In the genomic region with DNA sequence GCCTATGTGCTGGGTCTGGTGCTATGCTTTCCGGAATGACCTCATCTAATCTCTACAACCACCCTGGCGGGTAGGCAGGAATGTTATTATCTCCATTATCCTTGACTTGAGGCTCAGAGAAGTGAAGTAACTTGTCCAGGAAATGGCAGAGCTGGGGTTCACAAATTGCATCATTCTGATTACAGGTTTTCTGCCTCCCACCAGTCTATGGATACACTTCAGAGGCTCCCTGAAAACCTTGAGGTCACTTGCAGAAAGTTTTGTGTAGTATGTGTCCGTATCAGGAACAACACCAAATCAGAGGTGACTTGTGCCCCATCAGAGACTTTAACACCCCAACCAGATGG, we compare ENCODE assay signal across 21 cellular contexts. TPM values are rescaled to one million over a fixed set of nuclear protein-coding genes. Genes with fewer than 3 reads are reported as not detected.
DNase-seq lines count a peak whose midpoint lies in the region; ATAC-seq and TF ChIP-seq lines count a peak whose summit lies in the region.
"Had no signal": no experiment of that assay in that cellular context is flagged by ENCODE, and none has a peak within 500 bp of the region (broad histone marks: within the 10 kb centered on the region; RNA-seq: fewer than 3 reads in every experiment).

No MANE protein-coding gene starts in this region.

- no peaks in the 10 kb centered on the region for H3K9me3 Mint-ChIP-seq in neural progenitor cell
- H3K9me3 Mint-ChIP-seq in stimulated activated memory B cell treated with anti-CD40 and anti-IgM and Interleukin-4, amounts not matched to agents 10 μg/mL and 1 μg/mL and 100 μg/mL, for 72 hours = no peaks in the 10 kb centered on the region
- H3K9me3 Mint-ChIP-seq in stimulated activated naive B cell treated with anti-CD40 and anti-IgM and Interleukin-4, amounts not matched to agents 10 μg/mL and 1 μg/mL and 100 μg/mL, for 72 hours = no peaks in the 10 kb centered on the region
- H3K9me3 Mint-ChIP-seq: activated naive CD4-positive, alpha-beta T cell treated with anti-CD3 and anti-CD28 coated beads, Interleukin-2, amount 50 U/mL, for 24 hours had no signal

- peak overlapping the region; percentile 62 for H3K27ac Mint-ChIP-seq in neural progenitor cell
- no peak overlapping the region for H3K27ac Mint-ChIP-seq in stimulated activated memory B cell treated with anti-CD40 and anti-IgM and Interleukin-4, amounts not matched to agents 10 μg/mL and 1 μg/mL and 100 μg/mL, for 72 hours
- no peak overlapping the region for H3K27ac Mint-ChIP-seq in stimulated activated naive B cell treated with anti-CD40 and anti-IgM and Interleukin-4, amounts not matched to agents 10 μg/mL and 1 μg/mL and 100 μg/mL, for 72 hours
- H3K27ac Mint-ChIP-seq: activated CD8-positive, alpha-beta memory T cell treated with anti-CD3 and anti-CD28 coated beads, Interleukin-2, amount 10 ng/mL, durations not matched to agents 7 days and 5 days; activated naive CD4-positive, alpha-beta T cell treated with anti-CD3 and anti-CD28 coated beads, Interleukin-2, amount 50 U/mL, for 24 hours; B cell had no signal

- no peak overlapping the region for H3K4me3 Mint-ChIP-seq in neural progenitor cell
- no peak overlapping the region for H3K4me3 Mint-ChIP-seq in stimulated activated memory B cell treated with anti-CD40 and anti-IgM and Interleukin-4, amounts not matched to agents 10 μg/mL and 1 μg/mL and 100 μg/mL, for 72 hours
- H3K4me3 Mint-ChIP-seq in stimulated activated naive B cell treated with anti-CD40 and anti-IgM and Interleukin-4, amounts not matched to agents 10 μg/mL and 1 μg/mL and 100 μg/mL, for 72 hours = no peak overlapping the region
- H3K4me3 Mint-ChIP-seq: activated CD8-positive, alpha-beta memory T cell treated with anti-CD3 and anti-CD28 coated beads, Interleukin-2, amount 10 ng/mL, durations not matched to agents 7 days and 5 days; activated naive CD4-positive, alpha-beta T cell treated with anti-CD3 and anti-CD28 coated beads, Interleukin-2, amount 50 U/mL, for 24 hours; B cell had no signal

- H3K4me1 Mint-ChIP-seq in neural progenitor cell = peaks cover 27% of the 10 kb centered on the region
- H3K4me1 Mint-ChIP-seq in stimulated activated memory B cell treated with anti-CD40 and anti-IgM and Interleukin-4, amounts not matched to agents 10 μg/mL and 1 μg/mL and 100 μg/mL, for 72 hours = peaks cover 32% of the 10 kb centered on the region
- peaks cover 45 to 74% of the 10 kb centered on the region in 2 donors for H3K4me1 Mint-ChIP-seq in stimulated activated naive B cell treated with anti-CD40 and anti-IgM and Interleukin-4, amounts not matched to agents 10 μg/mL and 1 μg/mL and 100 μg/mL, for 72 hours

- H2AFZ ChIP-seq in neural progenitor cell (replicated peaks) = no peak overlapping the region

- peaks cover 5% of the 10 kb centered on the region for H3K27me3 Mint-ChIP-seq in neural progenitor cell (ENCODE audit: insufficient read depth, low read depth)
- no peaks in the 10 kb centered on the region for H3K27me3 Mint-ChIP-seq in stimulated activated memory B cell treated with anti-CD40 and anti-IgM and Interleukin-4, amounts not matched to agents 10 μg/mL and 1 μg/mL and 100 μg/mL, for 72 hours
- H3K27me3 Mint-ChIP-seq in stimulated activated naive B cell treated with anti-CD40 and anti-IgM and Interleukin-4, amounts not matched to agents 10 μg/mL and 1 μg/mL and 100 μg/mL, for 72 hours = no peaks in the 10 kb centered on the region
- H3K27me3 Mint-ChIP-seq: activated CD8-positive, alpha-beta memory T cell treated with anti-CD3 and anti-CD28 coated beads, Interleukin-2, amount 10 ng/mL, durations not matched to agents 7 days and 5 days; activated naive CD4-positive, alpha-beta T cell treated with anti-CD3 and anti-CD28 coated beads, Interleukin-2, amount 50 U/mL, for 24 hours; B cell had no signal

- no peaks in the 10 kb centered on the region for H3K36me3 ChIP-seq in neural progenitor cell

- no peaks in the 10 kb centered on the region for H4K20me1 ChIP-seq in neural progenitor cell (ENCODE audit: low read depth)

- H3K27me3 ChIP-seq in neural progenitor cell = no peaks in the 10 kb centered on the region

- no peak overlapping the region for H3K4me2 ChIP-seq in neural progenitor cell
- H3K4me2 ChIP-seq: smooth muscle cell had no signal

- H3K27ac ChIP-seq in neural progenitor cell = no peak overlapping the region
- H3K27ac ChIP-seq: 22Rv1 had no signal

- no peak overlapping the region for H3K9ac ChIP-seq in neural progenitor cell

- no peaks in the 10 kb centered on the region for H3K4me1 ChIP-seq in neural progenitor cell

- ATAC-seq in stimulated activated memory B cell treated with anti-CD40 and anti-IgM and Interleukin-4, amounts not matched to agents 10 μg/mL and 1 μg/mL and 100 μg/mL, for 72 hours = no peak
- no peak for ATAC-seq in stimulated activated naive B cell treated with anti-CD40 and anti-IgM and Interleukin-4, amounts not matched to agents 10 μg/mL and 1 μg/mL and 100 μg/mL, for 72 hours (replicated peaks)
- ATAC-seq: activated CD8-positive, alpha-beta memory T cell treated with anti-CD3 and anti-CD28 coated beads, Interleukin-2, amount 10 ng/mL, durations not matched to agents 7 days and 5 days; esophagus mucosa; stimulated activated naive CD8-positive, alpha-beta T cell treated with anti-CD3 and anti-CD28 coated beads, Interleukin-15, Interleukin-2, amounts not matched to agents 100 U/mL and 50 U/mL, for 24 hours had no signal

- no peak for TF ChIP-seq CTCF in neural progenitor cell (IDR thresholded peaks at IDR 0.05)

- H3K9me3 ChIP-seq in neural progenitor cell (ENCODE audit: low read depth) = no peaks in the 10 kb centered on the region

- H3K4me3 ChIP-seq in neural progenitor cell = no peak overlapping the region
- H3K4me3 ChIP-seq: smooth muscle cell had no signal

- no peaks in the 10 kb centered on the region for H3K36me3 Mint-ChIP-seq in neural progenitor cell
- H3K36me3 Mint-ChIP-seq in stimulated activated memory B cell treated with anti-CD40 and anti-IgM and Interleukin-4, amounts not matched to agents 10 μg/mL and 1 μg/mL and 100 μg/mL, for 72 hours = no peaks in the 10 kb centered on the region
- peaks cover 5 to 38% of the 10 kb centered on the region in 2 donors for H3K36me3 Mint-ChIP-seq in stimulated activated naive B cell treated with anti-CD40 and anti-IgM and Interleukin-4, amounts not matched to agents 10 μg/mL and 1 μg/mL and 100 μg/mL, for 72 hours

- H3F3A ChIP-seq in neural progenitor cell (ENCODE audit: low read depth) = no peaks in the 10 kb centered on the region

- DNase-seq in DMS 273 (lab: John Stamatoyannopoulos, UW; ENCODE audit: unreplicated experiment) (peak; percentile 40), DMS 273 treated with DMSO at 0.1 percent for 48 hours (lab: John Stamatoyannopoulos, UW) (no peak), M059J (ENCODE audit: low read depth) (peak; percentile 61), amniotic epithelial cell (ENCODE audit: low read depth) (peak; percentile 78), neural progenitor cell (ENCODE audit: low spot score) (no peak), T-helper 1 cell (no peak)
- no peak for DNase-seq in stimulated activated naive B cell treated with anti-CD40 and anti-IgM and Interleukin-4, amounts not matched to agents 10 μg/mL and 1 μg/mL and 100 μg/mL, for 72 hours
- DNase-seq: activated CD4-positive, alpha-beta T cell treated with anti-CD3 and anti-CD28 coated beads for 4 hours; activated CD8-positive, alpha-beta memory T cell treated with anti-CD3 and anti-CD28 coated beads, Interleukin-2, amount 10 ng/mL, durations not matched to agents 7 days and 5 days; effector memory CD4-positive, alpha-beta T cell; RPMI8226; stimulated activated CD4-positive, alpha-beta T cell treated with anti-CD3 and anti-CD28 coated beads, Interleukin-4, amount 100 ng/mL, for 1 hour; stimulated activated naive CD8-positive, alpha-beta T cell treated with anti-CD3 and anti-CD28 coated beads, Interleukin-15, Interleukin-2, amounts not matched to agents 100 U/mL and 50 U/mL, for 24 hours had no signal

- no peaks in the 10 kb centered on the region for H3K79me2 ChIP-seq in neural progenitor cell (ENCODE audit: low read depth)

RNA-seq across cellular contexts. Expression of a gene that starts 19.1 kb away (rescaled TPM):
- 0.07 and 0.34 TPM in 2 replicates for total RNA-seq in M059J (2014; rRNA removed; shearing (Covaris generic))
- 0.22 TPM in 1 of 2 replicates, not detected in the other for total RNA-seq in neural progenitor cell (ENCODE audit: low replicate concordance)
- total RNA-seq: astrocyte, H7 had no signal

RNA-seq across cellular contexts. Expression of a gene that starts 29.3 kb away (rescaled TPM):
- 53.3 and 68.6 TPM in 2 replicates for total RNA-seq in M059J (2014; rRNA removed; shearing (Covaris generic))
- total RNA-seq in neural progenitor cell (ENCODE audit: low replicate concordance) = 12.5 and 22.0 TPM in 2 replicates

RNA-seq across cellular contexts. Expression of a gene that starts 31.4 kb away (rescaled TPM):
- total RNA-seq in M059J (2014; rRNA removed; shearing (Covaris generic)) = not detected in 2 replicates
- not detected in 2 replicates for total RNA-seq in neural progenitor cell (ENCODE audit: low replicate concordance)
- total RNA-seq: astrocyte, H7, smooth muscle cell had no signal

Comparison
In these comparisons a context has a peak if more than half of its experiments do, and no peak if none do; other contexts are left out.
1. DNase-seq: peak in DMS 273 (single experiment), M059J (single experiment) and amniotic epithelial cell (single experiment); none in DMS 273 treated with DMSO at 0.1 percent for 48 hours (single experiment), neural progenitor cell (single experiment), T-helper 1 cell (0 of 5) and stimulated activated naive B cell treated with anti-CD40 and anti-IgM and Interleukin-4, amounts not matched to agents 10 μg/mL and 1 μg/mL and 100 μg/mL, for 72 hours (single experiment).